12 cellular contexts compared by ENCODE assay signal in genomic region chr9:129867138-129868032, GRCh38. TPM values are rescaled to one million over a fixed set of nuclear protein-coding genes. Genes with fewer than 3 reads are reported as not detected.
DNase-seq lines count a peak whose midpoint lies in the region; ATAC-seq, FAIRE-seq and TF ChIP-seq lines count a peak whose summit lies in the region.
"Had no signal": no experiment of that assay in that cellular context is flagged by ENCODE, and none has a peak within 500 bp of the region (broad histone marks: within the 10 kb centered on the region; RNA-seq: fewer than 3 reads in every experiment).

No MANE protein-coding gene starts in this region.

- TF ChIP-seq CTCF in natural killer cell (IDR thresholded peaks at IDR 0.05) (no peak), GM10248 (IDR thresholded peaks at IDR 0.05; ENCODE audit: control extremely low read depth, extremely low read depth, low read depth, missing control alignments) (no peak), pancreas (IDR thresholded peaks at IDR 0.05) (no peak)

- ATAC-seq in natural killer cell, result no peak
- no peak for ATAC-seq in natural killer cell treated with Interleukin-12 subunit alpha and Interleukin-12 subunit beta and Interleukin-15 and Interleukin-18, amount 100 ng/mL, for 72 hours
- peak; percentile 26 for ATAC-seq in aorta (ENCODE audit: low FRiP score)
- ATAC-seq in pancreas, result no peak

- CTCF ChIA-PET in GM10248 (lab: Yijun Ruan, JAX), result no interaction called here

- POLR2A ChIA-PET in GM10248 (lab: Yijun Ruan, JAX), result no interaction called here

- H3K4me1 ChIP-seq in effector memory CD4-positive, alpha-beta T cell (ENCODE audit: control insufficient read depth, insufficient read depth, low read length, poor library complexity, severe bottlenecking), result peaks cover 67% of the 10 kb centered on the region
- H3K4me1 ChIP-seq in aorta (ENCODE audit: control insufficient read depth in 1 of 2, insufficient read depth in 2 of 2, low read length in 2 of 2) (no peaks in the 10 kb centered on the region), pancreas (no peaks in the 10 kb centered on the region)
- H3K4me1 ChIP-seq: upper lobe of left lung had no signal

- no peaks in the 10 kb centered on the region for H3K9me3 ChIP-seq in effector memory CD4-positive, alpha-beta T cell (ENCODE audit: control insufficient read depth, low read length)
- H3K9me3 ChIP-seq in aorta (ENCODE audit: control insufficient read depth, low read length) (no peaks in the 10 kb centered on the region), pancreas (no peaks in the 10 kb centered on the region)
- H3K9me3 ChIP-seq: upper lobe of left lung had no signal

- DNase-seq in natural killer cell (no peak), aorta (no peak), GM10248 (ENCODE audit: extremely low spot score) (no peak), GM19238 (ENCODE audit: insufficient read length, low spot score) (no peak), pancreas (no peak)
- no peak for DNase-seq in natural killer cell treated with Interleukin-12 subunit alpha and Interleukin-12 subunit beta and Interleukin-15 and Interleukin-18, amount 100 ng/mL, for 72 hours (ENCODE audit: low spot score)
- no peak for DNase-seq in T-helper 2 cell treated with Interferon-gamma antibody and Interleukin-4, amounts not matched to agents 5 μg/mL and 100 μg/mL, for 36 hours (ENCODE audit: low spot score)
- no peak for DNase-seq in effector memory CD4-positive, alpha-beta T cell
- DNase-seq: GM23248, NCI-H2081 had no signal

- no peaks in the 10 kb centered on the region for H3K27me3 ChIP-seq in effector memory CD4-positive, alpha-beta T cell (replicated peaks; ENCODE audit: control insufficient read depth, insufficient read depth, low read length, poor library complexity, severe bottlenecking)
- H3K27me3 ChIP-seq in aorta (ENCODE audit: control insufficient read depth in 1 of 2, insufficient read depth in 2 of 2, low read length in 1 of 2) (no peaks in the 10 kb centered on the region), pancreas (no peaks in the 10 kb centered on the region)
- H3K27me3 ChIP-seq: upper lobe of left lung had no signal

- peak overlapping the region; percentile 85 to 92 for H3K27ac Mint-ChIP-seq in natural killer cell
- peak overlapping the region in 1 of 2 donors; percentile 51 for H3K27ac Mint-ChIP-seq in natural killer cell treated with Interleukin-12 subunit alpha and Interleukin-12 subunit beta and Interleukin-15 and Interleukin-18, amount 100 ng/mL, for 72 hours
- peak overlapping the region; percentile 93 for H3K27ac Mint-ChIP-seq in T-helper 2 cell treated with Interferon-gamma antibody and Interleukin-4, amounts not matched to agents 5 μg/mL and 100 μg/mL, for 36 hours

- no peaks in the 10 kb centered on the region for H3K36me3 Mint-ChIP-seq in natural killer cell
- H3K36me3 Mint-ChIP-seq in natural killer cell treated with Interleukin-12 subunit alpha and Interleukin-12 subunit beta and Interleukin-15 and Interleukin-18, amount 100 ng/mL, for 72 hours, result peaks cover 4% of the 10 kb centered on the region
- H3K36me3 Mint-ChIP-seq in T-helper 2 cell treated with Interferon-gamma antibody and Interleukin-4, amounts not matched to agents 5 μg/mL and 100 μg/mL, for 36 hours (ENCODE audit: low read depth), result peaks cover 63% of the 10 kb centered on the region

- intact Hi-C loops in natural killer cell (cut with micrococcal nuclease), result loop anchor here (5.0 to 10.0 kb wide), 2 partner anchors 260 to 1867 kb away; no protein-coding TSS in a partner anchor
- intact Hi-C loops in aorta (cut with DNase I), result no loop called here
- intact Hi-C loops in pancreas (cut with DNase I), result no loop called here

- peak overlapping the region; percentile 3 for H3K4me3 ChIP-seq in effector memory CD4-positive, alpha-beta T cell (ENCODE audit: insufficient read depth, low read depth, low read length, poor library complexity, severe bottlenecking)
- H3K4me3 ChIP-seq in aorta (ENCODE audit: low read length in 2 of 2), result no peak overlapping the region
- H3K4me3 ChIP-seq in pancreas, result no peak overlapping the region
- H3K4me3 ChIP-seq: GM23248, upper lobe of left lung had no signal

- peaks cover 62 to 69% of the 10 kb centered on the region in 2 donors for H3K4me1 Mint-ChIP-seq in natural killer cell
- peaks cover 35 to 42% of the 10 kb centered on the region in 2 donors for H3K4me1 Mint-ChIP-seq in natural killer cell treated with Interleukin-12 subunit alpha and Interleukin-12 subunit beta and Interleukin-15 and Interleukin-18, amount 100 ng/mL, for 72 hours (ENCODE audit: low read depth in 2 of 2)
- H3K4me1 Mint-ChIP-seq in T-helper 2 cell treated with Interferon-gamma antibody and Interleukin-4, amounts not matched to agents 5 μg/mL and 100 μg/mL, for 36 hours (ENCODE audit: low read depth), result peaks cover 69% of the 10 kb centered on the region

- H3K27me3 Mint-ChIP-seq in natural killer cell (ENCODE audit: low read depth in 2 of 2), result no peaks in the 10 kb centered on the region
- H3K27me3 Mint-ChIP-seq in natural killer cell treated with Interleukin-12 subunit alpha and Interleukin-12 subunit beta and Interleukin-15 and Interleukin-18, amount 100 ng/mL, for 72 hours, result no peaks in the 10 kb centered on the region
- no peaks in the 10 kb centered on the region for H3K27me3 Mint-ChIP-seq in T-helper 2 cell treated with Interferon-gamma antibody and Interleukin-4, amounts not matched to agents 5 μg/mL and 100 μg/mL, for 36 hours (ENCODE audit: low read depth)

- FAIRE-seq in pancreas (lab: Jason Lieb, UNC), result no peak
- FAIRE-seq: islet of Langerhans had no signal

- no peaks in the 10 kb centered on the region for H3K9me3 Mint-ChIP-seq in natural killer cell
- no peaks in the 10 kb centered on the region for H3K9me3 Mint-ChIP-seq in natural killer cell treated with Interleukin-12 subunit alpha and Interleukin-12 subunit beta and Interleukin-15 and Interleukin-18, amount 100 ng/mL, for 72 hours
- H3K9me3 Mint-ChIP-seq in T-helper 2 cell treated with Interferon-gamma antibody and Interleukin-4, amounts not matched to agents 5 μg/mL and 100 μg/mL, for 36 hours, result no peaks in the 10 kb centered on the region

- peak overlapping the region; percentile 64 for H3K4me3 Mint-ChIP-seq in natural killer cell
- H3K4me3 Mint-ChIP-seq in natural killer cell treated with Interleukin-12 subunit alpha and Interleukin-12 subunit beta and Interleukin-15 and Interleukin-18, amount 100 ng/mL, for 72 hours, result no peak overlapping the region
- peak overlapping the region; percentile 59 for H3K4me3 Mint-ChIP-seq in T-helper 2 cell treated with Interferon-gamma antibody and Interleukin-4, amounts not matched to agents 5 μg/mL and 100 μg/mL, for 36 hours

- peak overlapping the region; percentile 91 for H3K27ac ChIP-seq in effector memory CD4-positive, alpha-beta T cell (ENCODE audit: insufficient read depth, low read length, poor library complexity, severe bottlenecking)
- H3K27ac ChIP-seq in aorta (ENCODE audit: low read depth in 1 of 2, low read length in 2 of 2) (no peak overlapping the region), pancreas (no peak overlapping the region)
- H3K27ac ChIP-seq: GM23248 had no signal

- WGBS in aorta, 2 donors, result 73 to 80% methylated on average over 18 of the region's 18 CpGs
- WGBS in pancreas, 2 donors, result 78 to 79% methylated on average over 18 of the region's 18 CpGs

- H3K36me3 ChIP-seq in effector memory CD4-positive, alpha-beta T cell (ENCODE audit: control insufficient read depth, insufficient read depth, low read length), result no peaks in the 10 kb centered on the region
- H3K36me3 ChIP-seq in aorta (ENCODE audit: control insufficient read depth in 1 of 2, insufficient read depth in 2 of 2, low read length in 1 of 2) (peaks cover 0 to 8% of the 10 kb centered on the region in 2 donors), pancreas (peaks cover 0 to 4% (median 0%) of the 10 kb centered on the region in 3 donors)

RNA-seq across cellular contexts. Expression of gene USP20, which starts 32.1 kb away (rescaled TPM):
- total RNA-seq in natural killer cell (10 to 100 TPM; 66.8 to 86.1 (median 80.3) TPM), aorta (10 to 100 TPM; 36.4 to 54.2 TPM), pancreas (10 to 100 TPM in 5 of 6 donors, 1 to 10 TPM in 1; 9.7 to 20.2 (median 13.1) TPM)
- 10 to 100 TPM; 34.7 to 44.3 TPM for total RNA-seq in natural killer cell treated with Interleukin-12 subunit alpha and Interleukin-12 subunit beta and Interleukin-15 and Interleukin-18, amount 100 ng/mL, for 72 hours
- polyA plus RNA-seq in aorta (100 to 1,000 TPM in 1 of 2 donors, 10 to 100 TPM in 1; 15.9 to 108 TPM), pancreas (10 to 100 TPM; 38.8 to 54.8 TPM)

RNA-seq across cellular contexts. Expression of gene C9orf78, which starts 32.3 kb away (rescaled TPM):
- 10 to 100 TPM; 93.7 to 97.9 (median 97.6) TPM for total RNA-seq in natural killer cell
- total RNA-seq in natural killer cell treated with Interleukin-12 subunit alpha and Interleukin-12 subunit beta and Interleukin-15 and Interleukin-18, amount 100 ng/mL, for 72 hours, result 10 to 100 TPM; 39.8 to 65.3 TPM
- total RNA-seq in aorta, result 10 to 100 TPM; 33.8 to 38.1 TPM
- polyA plus RNA-seq in aorta, result 10 to 100 TPM; 67.5 to 93.0 TPM
- 10 to 100 TPM; 16.3 to 22.4 (median 17.2) TPM for total RNA-seq in pancreas
- polyA plus RNA-seq in pancreas, result 10 to 100 TPM; 24.2 to 38.6 TPM

RNA-seq across cellular contexts. Expression of gene TOR1A, which starts 43.4 kb away (rescaled TPM):
- total RNA-seq in natural killer cell (10 to 100 TPM; 26.1 to 36.4 (median 34.8) TPM), aorta (10 to 100 TPM; 27.1 to 29.0 TPM), pancreas (10 to 100 TPM in 5 of 6 donors, 1 to 10 TPM in 1; 8.9 to 17.5 (median 12.2) TPM)
- 10 to 100 TPM; 53.5 to 54.7 TPM for total RNA-seq in natural killer cell treated with Interleukin-12 subunit alpha and Interleukin-12 subunit beta and Interleukin-15 and Interleukin-18, amount 100 ng/mL, for 72 hours
- polyA plus RNA-seq in aorta (10 to 100 TPM; 25.2 to 25.7 TPM), pancreas (10 to 100 TPM; 10.0 to 15.3 TPM)
